In the genomic region with DNA sequence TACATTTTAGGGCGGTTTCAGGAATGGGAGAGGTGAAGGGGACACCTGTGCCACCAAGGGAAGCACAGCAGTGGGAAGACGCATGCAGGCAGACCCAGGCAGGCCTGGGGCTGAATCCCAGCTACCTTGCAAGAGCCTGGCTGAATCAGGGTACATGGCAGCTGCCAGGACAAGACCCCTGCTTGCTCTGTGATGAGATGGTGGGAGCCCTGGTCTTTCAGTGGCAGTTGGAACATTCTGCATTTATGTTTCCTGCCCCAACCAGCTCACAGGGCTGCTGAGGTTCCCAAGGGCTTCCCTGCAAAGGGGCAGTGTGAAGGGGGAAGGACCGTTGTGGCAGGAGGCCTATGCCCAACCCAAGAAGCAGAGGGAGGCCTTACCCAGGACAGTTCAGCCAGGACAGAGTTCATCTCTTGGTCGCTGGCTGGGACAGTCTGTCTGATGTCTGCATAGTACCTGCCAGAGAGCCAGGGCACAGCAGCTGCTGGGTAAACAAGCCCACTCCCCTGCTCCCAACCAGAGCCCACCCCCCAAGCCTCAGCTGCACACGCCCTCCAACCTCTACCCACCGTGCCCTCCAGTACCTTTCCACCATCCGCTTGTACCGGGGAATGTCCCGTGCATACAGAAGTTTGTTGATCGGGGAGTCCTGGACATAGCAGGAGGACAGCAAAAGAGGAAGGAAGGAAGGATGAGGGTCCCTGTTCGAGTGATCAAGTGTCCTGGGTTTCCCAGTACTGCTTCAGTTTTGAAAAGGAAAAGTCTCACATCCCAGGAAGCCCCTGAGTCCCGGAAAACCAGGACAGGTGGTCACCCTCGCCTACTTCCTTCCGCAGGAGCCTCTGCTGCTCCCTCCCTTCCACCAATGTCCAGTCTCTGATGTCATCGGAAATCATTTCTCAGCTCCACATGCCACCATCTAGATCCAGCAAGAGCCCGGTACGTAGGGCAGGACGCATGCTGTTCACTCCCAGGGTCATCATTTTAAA, we compare ENCODE assay signal across 17 cellular contexts. TPM values are rescaled to one million over a fixed set of nuclear protein-coding genes. Genes with fewer than 3 reads are reported as not detected.
DNase-seq lines count a peak whose midpoint lies in the region; ATAC-seq and TF ChIP-seq lines count a peak whose summit lies in the region.
"Had no signal": no experiment of that assay in that cellular context is flagged by ENCODE, and none has a peak within 500 bp of the region (broad histone marks: within the 10 kb centered on the region; RNA-seq: fewer than 3 reads in every experiment).

No MANE protein-coding gene starts in this region.

- no peak for TF ChIP-seq CTCF in lower lobe of right lung (IDR thresholded peaks at IDR 0.05)

- H3K4me3 ChIP-seq in lower lobe of right lung (no peak overlapping the region), aorta (ENCODE audit: low read length in 2 of 2) (no peak overlapping the region)
- H3K4me3 ChIP-seq: coronary artery, K562, SK-N-MC had no signal

- no peak overlapping the region for H3K27ac ChIP-seq in lower lobe of right lung
- peak overlapping the region in 1 of 2 donors; percentile 4 for H3K27ac ChIP-seq in aorta (ENCODE audit: low read depth in 1 of 2, low read length in 2 of 2)
- H3K27ac ChIP-seq: SK-N-MC had no signal

- H3K36me3 Mint-ChIP-seq in activated T-helper 17 cell treated with anti-CD3 and anti-CD28 coated beads, Interleukin-2, amount 50 U/mL, for 72 hours (ENCODE audit: low read depth): no peaks in the 10 kb centered on the region
- H3K36me3 Mint-ChIP-seq: activated naive CD4-positive, alpha-beta T cell treated with anti-CD3 and anti-CD28 coated beads, Interleukin-2, amount 50 U/mL, for 24 hours had no signal

- intact Hi-C loops in lower lobe of right lung (cut with DNase I): no loop called here
- intact Hi-C loops in aorta (cut with DNase I): no loop called here

- no peaks in the 10 kb centered on the region for H3K27me3 Mint-ChIP-seq in activated T-helper 17 cell treated with anti-CD3 and anti-CD28 coated beads, Interleukin-2, amount 50 U/mL, for 72 hours
- H3K27me3 Mint-ChIP-seq: activated naive CD4-positive, alpha-beta T cell treated with anti-CD3 and anti-CD28 coated beads, Interleukin-2, amount 50 U/mL, for 24 hours had no signal

- H3K4me1 ChIP-seq in lower lobe of right lung (peaks cover 4% of the 10 kb centered on the region), aorta (ENCODE audit: control insufficient read depth in 1 of 2, insufficient read depth in 2 of 2, low read length in 2 of 2) (peaks cover 0 to 4% of the 10 kb centered on the region in 2 donors)

- no peak for ATAC-seq in activated T-helper 17 cell treated with anti-CD3 and anti-CD28 coated beads, Interleukin-2, amount 50 U/mL, for 72 hours (replicated peaks)
- no peak for ATAC-seq in lower lobe of right lung
- no peak for ATAC-seq in aorta (ENCODE audit: low FRiP score)
- ATAC-seq in GM21737 (IDR thresholded peaks at IDR 0.05; ENCODE audit: unreplicated experiment): no peak
- ATAC-seq: activated CD4-positive, CD25-positive, alpha-beta regulatory T cell treated with anti-CD3 and anti-CD28 coated beads, Interleukin-2, amount 50 U/mL, for 24 hours; K562 had no signal

- H3K27ac Mint-ChIP-seq in activated T-helper 17 cell treated with anti-CD3 and anti-CD28 coated beads, Interleukin-2, amount 50 U/mL, for 72 hours: peak overlapping the region; percentile 16
- H3K27ac Mint-ChIP-seq: activated naive CD4-positive, alpha-beta T cell treated with anti-CD3 and anti-CD28 coated beads, Interleukin-2, amount 50 U/mL, for 24 hours had no signal

- no peaks in the 10 kb centered on the region for H3K4me1 Mint-ChIP-seq in activated T-helper 17 cell treated with anti-CD3 and anti-CD28 coated beads, Interleukin-2, amount 50 U/mL, for 72 hours
- H3K4me1 Mint-ChIP-seq: activated naive CD4-positive, alpha-beta T cell treated with anti-CD3 and anti-CD28 coated beads, Interleukin-2, amount 50 U/mL, for 24 hours had no signal

- 88 to 90% methylated on average over 18 of the region's 18 CpGs for WGBS in aorta, 2 donors

- H3K4me3 Mint-ChIP-seq in activated T-helper 17 cell treated with anti-CD3 and anti-CD28 coated beads, Interleukin-2, amount 50 U/mL, for 72 hours: no peak overlapping the region
- H3K4me3 Mint-ChIP-seq: activated naive CD4-positive, alpha-beta T cell treated with anti-CD3 and anti-CD28 coated beads, Interleukin-2, amount 50 U/mL, for 24 hours had no signal

- H3K27me3 ChIP-seq in lower lobe of right lung (ENCODE audit: low read depth) (no peaks in the 10 kb centered on the region), aorta (ENCODE audit: control insufficient read depth in 1 of 2, insufficient read depth in 2 of 2, low read length in 1 of 2) (no peaks in the 10 kb centered on the region)

- H3K9me3 Mint-ChIP-seq in activated T-helper 17 cell treated with anti-CD3 and anti-CD28 coated beads, Interleukin-2, amount 50 U/mL, for 72 hours: no peaks in the 10 kb centered on the region
- H3K9me3 Mint-ChIP-seq: activated naive CD4-positive, alpha-beta T cell treated with anti-CD3 and anti-CD28 coated beads, Interleukin-2, amount 50 U/mL, for 24 hours had no signal

- DNase-seq in stimulated activated CD4-positive, alpha-beta T cell treated with anti-CD3 and anti-CD28 coated beads, Interleukin-15, amount 100 ng/mL, for 24 hours: peak; percentile 0
- DNase-seq in stimulated activated CD4-positive, alpha-beta T cell treated with anti-CD3 and anti-CD28 coated beads, Interleukin-12 subunit alpha, Interleukin-12 subunit beta, amount 100 ng/mL, for 4 hours: no peak
- DNase-seq in lower lobe of right lung: peak; percentile 16
- DNase-seq in aorta: peak; percentile 25 to 68
- DNase-seq in RPMI8226: no peak
- DNase-seq in NCI-H128 (lab: John Stamatoyannopoulos, UW; ENCODE audit: unreplicated experiment): no peak
- DNase-seq: NCI-H1930; NK-92 treated with Interleukin-12 subunit alpha and Interleukin-12 subunit beta, amount 100 ng/mL, for 24 hours had no signal

- H3K9me3 ChIP-seq in lower lobe of right lung (no peaks in the 10 kb centered on the region), aorta (ENCODE audit: control insufficient read depth, low read length) (no peaks in the 10 kb centered on the region)

- H3K36me3 ChIP-seq in lower lobe of right lung: peaks cover 73% of the 10 kb centered on the region
- peaks cover 0 to 9% of the 10 kb centered on the region in 2 donors for H3K36me3 ChIP-seq in aorta (ENCODE audit: control insufficient read depth in 1 of 2, insufficient read depth in 2 of 2, low read length in 1 of 2)

RNA-seq across cellular contexts. Expression of a gene that starts 23.1 kb away (rescaled TPM):
- total RNA-seq in activated T-helper 17 cell treated with anti-CD3 and anti-CD28 coated beads, Interleukin-2, amount 50 U/mL, for 72 hours: 1 to 10 TPM; 3.5 to 3.8 TPM
- 94.3 TPM for total RNA-seq in lower lobe of right lung
- total RNA-seq in aorta: 100 to 1,000 TPM in 1 of 2 donors, 10 to 100 TPM in 1; 69.9 to 115 TPM
- polyA plus RNA-seq in aorta: 100 to 1,000 TPM in 1 of 2 donors, 10 to 100 TPM in 1; 26.3 to 235 TPM

RNA-seq across cellular contexts. Expression of a gene that starts 33.2 kb away (rescaled TPM):
- total RNA-seq in activated T-helper 17 cell treated with anti-CD3 and anti-CD28 coated beads, Interleukin-2, amount 50 U/mL, for 72 hours: 10 to 100 TPM; 15.5 to 28.4 TPM
- total RNA-seq in lower lobe of right lung (8.6 TPM), aorta (1 to 10 TPM; 6.4 to 6.7 TPM)
- 10 to 100 TPM in 1 of 2 donors, 1 to 10 TPM in 1; 9.5 to 12.7 TPM for polyA plus RNA-seq in aorta

RNA-seq across cellular contexts. Expression of a gene that starts 33.3 kb away (rescaled TPM):
- 100 to 1,000 TPM; 181 to 328 TPM for total RNA-seq in activated T-helper 17 cell treated with anti-CD3 and anti-CD28 coated beads, Interleukin-2, amount 50 U/mL, for 72 hours
- total RNA-seq in lower lobe of right lung: 153 TPM
- 100 to 1,000 TPM; 114 to 128 TPM for total RNA-seq in aorta
- 100 to 1,000 TPM; 302 to 686 TPM for polyA plus RNA-seq in aorta

RNA-seq across cellular contexts. Expression of a gene that starts 34.7 kb away (rescaled TPM):
- not detected for total RNA-seq in activated T-helper 17 cell treated with anti-CD3 and anti-CD28 coated beads, Interleukin-2, amount 50 U/mL, for 72 hours
- total RNA-seq in lower lobe of right lung (not detected), aorta (not detected)
- not detected for polyA plus RNA-seq in aorta
- total RNA-seq: K562, mononuclear cell had no signal
- polyA plus RNA-seq: BJ had no signal

RNA-seq across cellular contexts. Expression of a gene that starts 39.8 kb away (rescaled TPM):
- total RNA-seq in activated T-helper 17 cell treated with anti-CD3 and anti-CD28 coated beads, Interleukin-2, amount 50 U/mL, for 72 hours: 10 to 100 TPM; 10.5 to 14.9 TPM
- total RNA-seq in lower lobe of right lung (5.9 TPM), aorta (1 to 10 TPM; 5.0 to 6.3 TPM)
- polyA plus RNA-seq in aorta: 1 to 10 TPM; 4.0 to 7.5 TPM

Comparison
In these comparisons a context has a peak if more than half of its experiments do, and no peak if none do; other contexts are left out.
1. DNase-seq: peak in stimulated activated CD4-positive, alpha-beta T cell treated with anti-CD3 and anti-CD28 coated beads, Interleukin-15, amount 100 ng/mL, for 24 hours (single experiment), lower lobe of right lung (single experiment) and aorta (2 of 2); none in stimulated activated CD4-positive, alpha-beta T cell treated with anti-CD3 and anti-CD28 coated beads, Interleukin-12 subunit alpha, Interleukin-12 subunit beta, amount 100 ng/mL, for 4 hours (single experiment), RPMI8226 (single experiment) and NCI-H128 (single experiment).
2. RNA of a gene that starts 23.1 kb away (total RNA-seq): 69.9 to 115 TPM in aorta and 94.3 TPM in lower lobe of right lung (single experiment); 3.5 to 3.8 TPM in activated T-helper 17 cell treated with anti-CD3 and anti-CD28 coated beads, Interleukin-2, amount 50 U/mL, for 72 hours; every median in the first group is over 10 times any median in the second.